16 cellular contexts compared by ENCODE assay signal in genomic region chr1:160794396-160794795, GRCh38. TPM values are rescaled to one million over a fixed set of nuclear protein-coding genes. Genes with fewer than 3 reads are reported as not detected.
A peak's percentile ranks its signal among the peaks of the same experiment; 100 is the strongest.
DNase-seq lines count a peak whose midpoint lies in the region; ATAC-seq and TF ChIP-seq lines count a peak whose summit lies in the region.
"Had no signal": no experiment of that assay in that cellular context is flagged by ENCODE, and none has a peak within 500 bp of the region (broad histone marks: within the 10 kb centered on the region; RNA-seq: fewer than 3 reads in every experiment).

No MANE protein-coding gene starts in this region.

- no peaks in the 10 kb centered on the region for H3K27me3 ChIP-seq in IMR-90 (ENCODE audit: control insufficient read depth, insufficient read depth, low read length)

- H3K4me3 ChIP-seq in IMR-90 (ENCODE audit: insufficient read depth, low read depth, low read length): no peak overlapping the region
- H3K4me3 ChIP-seq: A549 had no signal

- no peaks in the 10 kb centered on the region for H3K36me3 Mint-ChIP-seq in activated naive CD8-positive, alpha-beta T cell
- peaks cover 13% of the 10 kb centered on the region for H3K36me3 Mint-ChIP-seq in activated naive CD8-positive, alpha-beta T cell treated with anti-CD3 and anti-CD28 coated beads for 36 hours
- peaks cover 27% of the 10 kb centered on the region for H3K36me3 Mint-ChIP-seq in activated B cell treated with CpG ODN at 0.5 μM for 24 hours (ENCODE audit: low read depth)
- peaks cover 17% of the 10 kb centered on the region for H3K36me3 Mint-ChIP-seq in stimulated activated memory B cell treated with anti-CD40 and anti-IgM and Interleukin-4, amounts not matched to agents 10 μg/mL and 1 μg/mL and 100 μg/mL, for 72 hours

- no peak overlapping the region for H2AK9ac ChIP-seq in IMR-90 (replicated peaks; ENCODE audit: low read depth, low read length, poor library complexity)

- peak overlapping the region; percentile 2 for H3K27ac Mint-ChIP-seq in activated naive CD8-positive, alpha-beta T cell
- H3K27ac Mint-ChIP-seq in activated naive CD8-positive, alpha-beta T cell treated with anti-CD3 and anti-CD28 coated beads for 36 hours: no peak overlapping the region
- peak overlapping the region; percentile 99 for H3K27ac Mint-ChIP-seq in activated B cell treated with CpG ODN at 0.5 μM for 24 hours
- peak overlapping the region; percentile 98 for H3K27ac Mint-ChIP-seq in stimulated activated memory B cell treated with anti-CD40 and anti-IgM and Interleukin-4, amounts not matched to agents 10 μg/mL and 1 μg/mL and 100 μg/mL, for 72 hours
- H3K27ac Mint-ChIP-seq: HFFc6 had no signal

- H3K27me3 Mint-ChIP-seq in activated naive CD8-positive, alpha-beta T cell: no peaks in the 10 kb centered on the region
- no peaks in the 10 kb centered on the region for H3K27me3 Mint-ChIP-seq in activated naive CD8-positive, alpha-beta T cell treated with anti-CD3 and anti-CD28 coated beads for 36 hours
- no peaks in the 10 kb centered on the region for H3K27me3 Mint-ChIP-seq in activated B cell treated with CpG ODN at 0.5 μM for 24 hours
- H3K27me3 Mint-ChIP-seq in stimulated activated memory B cell treated with anti-CD40 and anti-IgM and Interleukin-4, amounts not matched to agents 10 μg/mL and 1 μg/mL and 100 μg/mL, for 72 hours: no peaks in the 10 kb centered on the region

- no peak overlapping the region for H3K56ac ChIP-seq in IMR-90 (ENCODE audit: extremely low read depth, insufficient read depth, low read length)

- H4K91ac ChIP-seq in IMR-90 (ENCODE audit: insufficient read depth, low read depth, low read length): no peak overlapping the region

- H3K23ac ChIP-seq in IMR-90 (ENCODE audit: low read depth, low read length): no peak overlapping the region

- no peak overlapping the region for H2AK5ac ChIP-seq in IMR-90 (ENCODE audit: low read depth, low read length)

- TF ChIP-seq CTCF in IMR-90 (conservative IDR thresholded peaks at IDR 0.05; ENCODE audit: low read depth, low read length): no peak
- no peak for TF ChIP-seq CTCF in activated B cell treated with CpG ODN at 0.5 μM for 24 hours (IDR thresholded peaks at IDR 0.05)

- peaks cover 49% of the 10 kb centered on the region for H3K4me1 Mint-ChIP-seq in activated naive CD8-positive, alpha-beta T cell (ENCODE audit: low read depth)
- peaks cover 48% of the 10 kb centered on the region for H3K4me1 Mint-ChIP-seq in activated naive CD8-positive, alpha-beta T cell treated with anti-CD3 and anti-CD28 coated beads for 36 hours
- peaks cover 80% of the 10 kb centered on the region for H3K4me1 Mint-ChIP-seq in activated B cell treated with CpG ODN at 0.5 μM for 24 hours
- H3K4me1 Mint-ChIP-seq in stimulated activated memory B cell treated with anti-CD40 and anti-IgM and Interleukin-4, amounts not matched to agents 10 μg/mL and 1 μg/mL and 100 μg/mL, for 72 hours: peaks cover 74% of the 10 kb centered on the region

- H3K36me3 ChIP-seq in IMR-90 (ENCODE audit: control insufficient read depth, insufficient read depth, low read length): no peaks in the 10 kb centered on the region

- H4K5ac ChIP-seq in IMR-90 (ENCODE audit: low read depth, low read length): no peak overlapping the region

- H4K8ac ChIP-seq in IMR-90 (ENCODE audit: low read depth in 2 of 2, low read length in 2 of 2): no peak overlapping the region

- TF ChIP-seq RAD21 in IMR-90 (IDR thresholded peaks at IDR 0.05; ENCODE audit: low read length): no peak

- H3K9me1 ChIP-seq in IMR-90 (ENCODE audit: insufficient read depth, low read length): no peaks in the 10 kb centered on the region

- no peaks in the 10 kb centered on the region for H3K9me3 ChIP-seq in IMR-90 (ENCODE audit: control insufficient read depth, insufficient read depth, low read length)
- H3K9me3 ChIP-seq: A549 had no signal

- intact Hi-C loops in IMR-90 (cut with micrococcal nuclease): no loop called here
- intact Hi-C loops in activated B cell treated with CpG ODN at 0.5 μM for 24 hours (cut with micrococcal nuclease): no loop called here

- no peak for TF ChIP-seq POLR2A in IMR-90 (IDR thresholded peaks at IDR 0.05; ENCODE audit: low read depth, low read length)

- no peaks in the 10 kb centered on the region for H3K79me1 ChIP-seq in IMR-90 (ENCODE audit: low read depth in 1 of 2, low read length in 2 of 2)

- H4K20me1 ChIP-seq in IMR-90 (ENCODE audit: insufficient read depth, low read length): no peaks in the 10 kb centered on the region

- no peak overlapping the region for H3K4ac ChIP-seq in IMR-90 (ENCODE audit: low read depth, low read length)

- dilution Hi-C loops in IMR-90 (cut with HindIII; ENCODE audit: low sequenced_read_pairs, unreplicated experiment): no loop called here

- H2BK120ac ChIP-seq in IMR-90 (ENCODE audit: low read depth, low read length): no peak overlapping the region

- no peak overlapping the region for H3K14ac ChIP-seq in IMR-90 (replicated peaks; ENCODE audit: low read depth, low read length)

- WGBS in IMR-90 (ENCODE audit: extremely low coverage in 2 of 2, insufficient read length in 1 of 2), 2 experiments: 0% methylated on average over 2 of the region's 3 CpGs; no CpG with 5 or more reads in 1 of the 2 experiments

- no peak overlapping the region for H2BK5ac ChIP-seq in IMR-90 (ENCODE audit: low read depth, low read length, poor library complexity, severe bottlenecking)

- in situ Hi-C loops in IMR-90 (cut with MboI; ENCODE audit: low sequenced_read_pairs): no loop called here

- no peak overlapping the region for H3K9ac ChIP-seq in IMR-90 (ENCODE audit: low read depth, low read length)

- H3K27ac ChIP-seq in IMR-90 (ENCODE audit: insufficient read depth, low read length): no peak overlapping the region
- H3K27ac ChIP-seq: A549, RWPE1 had no signal

- no peak overlapping the region for H3K4me2 ChIP-seq in IMR-90 (ENCODE audit: low read depth, low read length)
- H3K4me2 ChIP-seq: A549 had no signal

- H2BK15ac ChIP-seq in IMR-90 (ENCODE audit: low read depth, low read length): no peak overlapping the region

- CTCF ChIA-PET in IMR-90 (lab: Yijun Ruan, JAX): no interaction called here
- CTCF ChIA-PET in activated B cell treated with CpG ODN at 0.5 μM for 24 hours (lab: Charles Lee): interaction anchor here (1.1 to 5.7 kb wide), 4 partner anchors 14 to 37 kb away, joined by 3 to 46 read pairs (median 11); no protein-coding TSS in a partner anchor

- no peak for ATAC-seq in IMR-90 (ENCODE audit: low read depth)
- ATAC-seq in activated B cell treated with CpG ODN at 0.5 μM for 24 hours (ENCODE audit: low read depth): no peak
- ATAC-seq in stimulated activated memory B cell treated with anti-CD40 and anti-IgM and Interleukin-4, amounts not matched to agents 10 μg/mL and 1 μg/mL and 100 μg/mL, for 72 hours: no peak
- no peak for ATAC-seq in HG02970 (IDR thresholded peaks at IDR 0.05; ENCODE audit: low FRiP score, unreplicated experiment)
- ATAC-seq: A549 had no signal

- H3K18ac ChIP-seq in IMR-90 (ENCODE audit: low read depth, low read length): no peak overlapping the region

- H2BK20ac ChIP-seq in IMR-90 (ENCODE audit: low read depth, low read length): no peak overlapping the region

- POLR2A ChIA-PET in IMR-90 (lab: Charles Lee; ENCODE audit: unreplicated experiment): no interaction called here
- POLR2A ChIA-PET in activated B cell treated with CpG ODN at 0.5 μM for 24 hours (lab: Charles Lee): interaction anchor here (0.6 to 6.1 kb wide), 4 partner anchors 13 to 431 kb away, joined by 4 to 52 read pairs (median 22); partner anchors contain the start of gene TOMM40L

- DNase-seq in activated naive CD8-positive, alpha-beta T cell treated with anti-CD3 and anti-CD28 coated beads for 36 hours: no peak
- DNase-seq in IMR-90 (no peak), activated B cell treated with CpG ODN at 0.5 μM for 24 hours (no peak), NCI-H446 treated with DMSO at 0.1 percent for 48 hours (lab: John Stamatoyannopoulos, UW) (no peak), NCI-H2227 treated with DMSO at 0.1 percent for 48 hours (lab: John Stamatoyannopoulos, UW) (no peak)
- DNase-seq: C1 segment of cervical spinal cord, HFFc6, NCI-H1417 treated with DMSO at 0.1 percent for 48 hours, NCI-H1930, NCI-H446 had no signal

- H3K4me1 ChIP-seq in IMR-90 (ENCODE audit: control insufficient read depth, insufficient read depth, low read length): no peaks in the 10 kb centered on the region
- H3K4me1 ChIP-seq: A549 had no signal

- BruUV-seq in IMR-90 (replicated peaks; lab: Mats Ljungman, UMichigan): no TSS peak

- H2AFZ ChIP-seq in IMR-90 (replicated peaks; ENCODE audit: low read length, poor library complexity): no peak overlapping the region

- H3K4me3 Mint-ChIP-seq in activated naive CD8-positive, alpha-beta T cell: no peak overlapping the region
- no peak overlapping the region for H3K4me3 Mint-ChIP-seq in activated naive CD8-positive, alpha-beta T cell treated with anti-CD3 and anti-CD28 coated beads for 36 hours
- H3K4me3 Mint-ChIP-seq in activated B cell treated with CpG ODN at 0.5 μM for 24 hours: no peak overlapping the region
- H3K4me3 Mint-ChIP-seq in stimulated activated memory B cell treated with anti-CD40 and anti-IgM and Interleukin-4, amounts not matched to agents 10 μg/mL and 1 μg/mL and 100 μg/mL, for 72 hours: no peak overlapping the region
- H3K4me3 Mint-ChIP-seq: HFFc6 had no signal

- H3K9me3 Mint-ChIP-seq in activated naive CD8-positive, alpha-beta T cell (ENCODE audit: low read depth): no peaks in the 10 kb centered on the region
- no peaks in the 10 kb centered on the region for H3K9me3 Mint-ChIP-seq in activated naive CD8-positive, alpha-beta T cell treated with anti-CD3 and anti-CD28 coated beads for 36 hours
- H3K9me3 Mint-ChIP-seq in activated B cell treated with CpG ODN at 0.5 μM for 24 hours: no peaks in the 10 kb centered on the region
- no peaks in the 10 kb centered on the region for H3K9me3 Mint-ChIP-seq in stimulated activated memory B cell treated with anti-CD40 and anti-IgM and Interleukin-4, amounts not matched to agents 10 μg/mL and 1 μg/mL and 100 μg/mL, for 72 hours
- H3K9me3 Mint-ChIP-seq: HFFc6 had no signal

TF ChIP-seq in IMR-90, 13 proteins besides CTCF, POLR2A, EP300 and RAD21 (continues in another document):
- peak; percentile 44; the same call in 1 of the 2 replicates for TF ChIP-seq CEBPB (IDR thresholded peaks at IDR 0.05; ENCODE audit: low read depth, low read length)

RNA-seq across cellular contexts. Expression of gene LY9, which starts 1.6 kb away (rescaled TPM):
- total RNA-seq in activated naive CD8-positive, alpha-beta T cell treated with anti-CD3 and anti-CD28 coated beads for 36 hours: 10 to 100 TPM; 28.3 to 29.0 TPM
- total RNA-seq in IMR-90 (2012; rRNA removed) (not detected in 2 replicates), activated B cell treated with CpG ODN at 0.5 μM for 24 hours (63.6 and 71.6 TPM in 2 replicates)
- polyA plus RNA-seq in IMR-90 (2012; rRNA removed): not detected in 2 replicates
- not detected in 2 replicates for polyA plus RNA-seq in IMR-90 (2012; cell fraction: cytosol; rRNA removed)
- not detected in 2 replicates for polyA plus RNA-seq in IMR-90 (2012; cell fraction: nucleus; rRNA removed; ENCODE audit: low replicate concordance)
- total RNA-seq: HFFc6, LHCN-M2 had no signal

RNA-seq across cellular contexts. Expression of gene SLAMF7, which starts 55.3 kb away (rescaled TPM):
- total RNA-seq in activated naive CD8-positive, alpha-beta T cell treated with anti-CD3 and anti-CD28 coated beads for 36 hours: 100 to 1,000 TPM; 152 to 162 TPM
- total RNA-seq in IMR-90 (2012; rRNA removed): not detected in 2 replicates
- not detected in 2 replicates for polyA plus RNA-seq in IMR-90 (2012; rRNA removed)
- polyA plus RNA-seq in IMR-90 (2012; cell fraction: cytosol; rRNA removed): not detected in 2 replicates
- polyA plus RNA-seq in IMR-90 (2012; cell fraction: nucleus; rRNA removed; ENCODE audit: low replicate concordance): not detected in 2 replicates
- 99.2 and 119 TPM in 2 replicates for total RNA-seq in activated B cell treated with CpG ODN at 0.5 μM for 24 hours
- total RNA-seq: HFFc6, LHCN-M2 had no signal

Comparison
In these comparisons a context has a peak if more than half of its experiments do, and no peak if none do; other contexts are left out.
1. RNA of gene LY9, which starts 1.6 kb away (total RNA-seq): 63.6 to 71.6 TPM in activated B cell treated with CpG ODN at 0.5 μM for 24 hours and 28.3 to 29.0 TPM in activated naive CD8-positive, alpha-beta T cell treated with anti-CD3 and anti-CD28 coated beads for 36 hours; not detected in IMR-90; every median in the first group is over 10 times any median in the second.
2. RNA of gene SLAMF7, which starts 55.3 kb away (total RNA-seq): 152 to 162 TPM in activated naive CD8-positive, alpha-beta T cell treated with anti-CD3 and anti-CD28 coated beads for 36 hours and 99.2 to 119 TPM in activated B cell treated with CpG ODN at 0.5 μM for 24 hours; not detected in IMR-90; every median in the first group is over 100 times any median in the second.